In the genomic region with DNA sequence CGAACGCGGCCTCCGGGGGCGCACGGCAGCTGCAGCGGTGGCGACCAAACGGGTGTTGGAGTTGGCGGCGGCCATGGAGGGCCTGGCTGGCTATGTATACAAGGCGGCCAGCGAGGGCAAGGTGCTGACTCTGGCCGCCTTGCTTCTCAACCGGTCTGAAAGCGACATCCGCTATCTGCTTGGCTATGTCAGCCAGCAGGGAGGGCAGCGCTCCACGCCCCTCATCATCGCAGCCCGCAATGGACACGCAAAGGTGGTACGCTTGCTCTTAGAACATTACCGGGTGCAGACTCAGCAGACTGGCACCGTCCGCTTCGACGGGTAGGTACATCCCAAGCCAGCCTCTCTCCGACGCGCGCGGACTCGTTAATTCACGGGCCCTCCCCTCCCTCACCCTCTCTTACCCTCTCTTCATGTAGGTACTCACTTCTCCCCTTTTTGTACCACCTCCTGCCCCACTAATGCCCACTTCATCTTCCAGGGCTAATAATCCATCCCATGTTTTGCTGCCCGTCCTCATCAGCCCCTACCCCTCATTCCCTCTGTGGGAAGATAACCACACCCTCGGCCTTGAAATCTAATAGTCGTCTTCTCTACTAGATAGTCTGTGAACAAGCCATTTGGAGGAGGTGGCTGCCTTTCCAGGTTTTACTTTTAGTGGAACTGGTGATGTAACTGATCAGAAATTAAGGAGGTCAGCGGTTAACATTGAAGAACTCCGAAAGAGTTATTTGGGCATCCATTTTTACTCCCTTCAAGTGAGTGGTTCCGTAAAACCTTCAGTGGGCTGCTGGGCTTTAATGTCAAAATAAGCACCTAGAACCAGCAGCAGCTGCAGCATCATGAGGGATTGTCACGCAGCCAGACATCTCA, we compare ENCODE assay signal across 7 cellular contexts. TPM values are rescaled to one million over a fixed set of nuclear protein-coding genes. Genes with fewer than 3 reads are reported as not detected.
DNase-seq lines count a peak whose midpoint lies in the region; ATAC-seq and TF ChIP-seq lines count a peak whose summit lies in the region.

No MANE protein-coding gene starts in this region.

- CTCF ChIA-PET in PC-9 (lab: Charles Lee) = interaction anchor here (1.0 to 1.6 kb wide), 2 partner anchors 26 kb away, joined by 3 to 6 read pairs; no protein-coding TSS in a partner anchor

- intact Hi-C loops in PC-9 (cut with micrococcal nuclease; ENCODE audit: unreplicated experiment) = loop anchor here (2.0 kb wide), 2 partner anchors 26 to 50 kb away; a partner anchor contains a TSS

- in situ Hi-C loops in brain microvascular endothelial cell (cut with HindIII; ENCODE audit: low pct_ligation_motif_present, low sequenced_read_pairs) = no loop called here

- H3K4me1 ChIP-seq in PC-9 (replicated peaks; ENCODE audit: insufficient read depth) (peaks cover 71% of the 10 kb centered on the region), liver (ENCODE audit: control insufficient read depth in 4 of 4, insufficient read depth in 4 of 4, low read length in 3 of 4) (peaks cover 13 to 63% (median 52%) of the 10 kb centered on the region in 4 donors)

- peak overlapping the region; percentile 97 for H3K27ac ChIP-seq in PC-9
- peak overlapping the region; percentile 84 for H3K27ac ChIP-seq in brain microvascular endothelial cell
- H3K27ac ChIP-seq in liver (ENCODE audit: low read depth in 1 of 2, low read length in 2 of 2) = peak overlapping the region; percentile 98
- peak overlapping the region; percentile 99 for H3K27ac ChIP-seq in temporal lobe (ENCODE audit: low read depth, low read length)

- peak overlapping the region; percentile 55 to 74 for H3K9ac ChIP-seq in liver (ENCODE audit: low read depth in 1 of 2, low read length in 2 of 2)

- H3K9me3 ChIP-seq in PC-9 (ENCODE audit: insufficient read depth, low read depth) (no peaks in the 10 kb centered on the region), liver (ENCODE audit: control insufficient read depth in 4 of 4, low read length in 3 of 4) (no peaks in the 10 kb centered on the region)

- TF ChIP-seq RAD21 in liver (IDR thresholded peaks at IDR 0.05) = peak in 1 of 2 donors; percentile 33

- peak; percentile 59 for ATAC-seq in HG03066 (IDR thresholded peaks at IDR 0.05; ENCODE audit: low read depth, unreplicated experiment)

- H2AFZ ChIP-seq in PC-9 = peak overlapping the region; percentile 98

- peaks cover 15% of the 10 kb centered on the region for H3F3A ChIP-seq in PC-9 (ENCODE audit: insufficient read depth, low read depth)

- H3K79me2 ChIP-seq in PC-9 (ENCODE audit: low read depth) = peaks cover 73% of the 10 kb centered on the region

- POLR2A ChIA-PET in PC-9 (lab: Charles Lee; ENCODE audit: unreplicated experiment) = no interaction called here

- BruUV-seq in PC-9 (replicated peaks; lab: Mats Ljungman, UMichigan) = TSS peak; percentile 37

- 2% methylated on average over 42 of the region's 42 CpGs for WGBS in liver

- H3K4me2 ChIP-seq in PC-9 = peak overlapping the region; percentile 100

- peak overlapping the region; percentile 97 for H3K4me3 ChIP-seq in PC-9
- peak overlapping the region; percentile 82 for H3K4me3 ChIP-seq in brain microvascular endothelial cell (ENCODE audit: low read depth, low read length)
- peak overlapping the region; percentile 89 to 93 (median 92) for H3K4me3 ChIP-seq in liver (ENCODE audit: low read depth in 1 of 3, low read length in 3 of 3)

- DNase-seq in PC-9 = peak; percentile 10 to 44
- peak; percentile 56 for DNase-seq in brain microvascular endothelial cell
- no peak for DNase-seq in stimulated activated CD4-positive, alpha-beta T cell treated with anti-CD3 and anti-CD28 coated beads, Interleukin-1b, Interleukin-23, amount 100 ng/mL, for 48 hours

- H3K27me3 ChIP-seq in PC-9 (ENCODE audit: insufficient read depth, low read depth) = no peaks in the 10 kb centered on the region
- no peaks in the 10 kb centered on the region for H3K27me3 ChIP-seq in brain microvascular endothelial cell (replicated peaks)
- no peaks in the 10 kb centered on the region for H3K27me3 ChIP-seq in liver (ENCODE audit: control insufficient read depth in 4 of 4, insufficient read depth in 4 of 4, low read length in 3 of 4)

- peaks cover 29% of the 10 kb centered on the region for H4K20me1 ChIP-seq in PC-9 (ENCODE audit: insufficient read depth)

- TF ChIP-seq CTCF in GM12873 (IDR thresholded peaks at IDR 0.05; ENCODE audit: insufficient read depth, low read depth, low read length, missing control alignments) (peak; percentile 58), PC-9 (conservative IDR thresholded peaks at IDR 0.05) (no peak; the same call in 1 of the 2 replicates), brain microvascular endothelial cell (IDR thresholded peaks at IDR 0.05; ENCODE audit: low read depth, low read length, missing control alignments) (peak; percentile 60), liver (IDR thresholded peaks at IDR 0.05; ENCODE audit: low read depth, low read length, missing input control) (no peak)

- H3K36me3 ChIP-seq in PC-9 (ENCODE audit: low read depth) (peaks cover 6% of the 10 kb centered on the region; the same call in 1 of the 2 replicates), brain microvascular endothelial cell (replicated peaks) (no peaks in the 10 kb centered on the region), liver (ENCODE audit: control insufficient read depth in 4 of 4, insufficient read depth in 3 of 4, low read depth in 1 of 4, low read length in 3 of 4) (no peaks in the 10 kb centered on the region)

- no peaks in the 10 kb centered on the region for H3K9me2 ChIP-seq in PC-9 (ENCODE audit: insufficient read depth)

TF ChIP-seq in liver, 16 proteins besides CTCF, POLR2A, EP300 and RAD21:
- no peak for TF ChIP-seq RXRA (IDR thresholded peaks at IDR 0.05)
- TF ChIP-seq YY1 (IDR thresholded peaks at IDR 0.05) = no peak
- TF ChIP-seq EGR1 (IDR thresholded peaks at IDR 0.05; ENCODE audit: low read depth in 2 of 2) = no peak
- TF ChIP-seq SP1 (IDR thresholded peaks at IDR 0.05) = no peak
- TF ChIP-seq, protein P1, sequence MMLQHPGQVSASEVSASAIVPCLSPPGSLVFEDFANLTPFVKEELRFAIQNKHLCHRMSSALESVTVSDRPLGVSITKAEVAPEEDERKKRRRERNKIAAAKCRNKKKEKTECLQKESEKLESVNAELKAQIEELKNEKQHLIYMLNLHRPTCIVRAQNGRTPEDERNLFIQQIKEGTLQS (IDR thresholded peaks at IDR 0.05) = no peak
- TF ChIP-seq, protein P2, sequence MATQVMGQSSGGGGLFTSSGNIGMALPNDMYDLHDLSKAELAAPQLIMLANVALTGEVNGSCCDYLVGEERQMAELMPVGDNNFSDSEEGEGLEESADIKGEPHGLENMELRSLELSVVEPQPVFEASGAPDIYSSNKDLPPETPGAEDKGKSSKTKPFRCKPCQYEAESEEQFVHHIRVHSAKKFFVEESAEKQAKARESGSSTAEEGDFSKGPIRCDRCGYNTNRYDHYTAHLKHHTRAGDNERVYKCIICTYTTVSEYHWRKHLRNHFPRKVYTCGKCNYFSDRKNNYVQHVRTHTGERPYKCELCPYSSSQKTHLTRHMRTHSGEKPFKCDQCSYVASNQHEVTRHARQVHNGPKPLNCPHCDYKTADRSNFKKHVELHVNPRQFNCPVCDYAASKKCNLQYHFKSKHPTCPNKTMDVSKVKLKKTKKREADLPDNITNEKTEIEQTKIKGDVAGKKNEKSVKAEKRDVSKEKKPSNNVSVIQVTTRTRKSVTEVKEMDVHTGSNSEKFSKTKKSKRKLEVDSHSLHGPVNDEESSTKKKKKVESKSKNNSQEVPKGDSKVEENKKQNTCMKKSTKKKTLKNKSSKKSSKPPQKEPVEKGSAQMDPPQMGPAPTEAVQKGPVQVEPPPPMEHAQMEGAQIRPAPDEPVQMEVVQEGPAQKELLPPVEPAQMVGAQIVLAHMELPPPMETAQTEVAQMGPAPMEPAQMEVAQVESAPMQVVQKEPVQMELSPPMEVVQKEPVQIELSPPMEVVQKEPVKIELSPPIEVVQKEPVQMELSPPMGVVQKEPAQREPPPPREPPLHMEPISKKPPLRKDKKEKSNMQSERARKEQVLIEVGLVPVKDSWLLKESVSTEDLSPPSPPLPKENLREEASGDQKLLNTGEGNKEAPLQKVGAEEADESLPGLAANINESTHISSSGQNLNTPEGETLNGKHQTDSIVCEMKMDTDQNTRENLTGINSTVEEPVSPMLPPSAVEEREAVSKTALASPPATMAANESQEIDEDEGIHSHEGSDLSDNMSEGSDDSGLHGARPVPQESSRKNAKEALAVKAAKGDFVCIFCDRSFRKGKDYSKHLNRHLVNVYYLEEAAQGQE (IDR thresholded peaks at IDR 0.05) = no peak
- no peak for TF ChIP-seq TAF1 (conservative IDR thresholded peaks at IDR 0.05)
- no peak for TF ChIP-seq NR2F2 (IDR thresholded peaks at IDR 0.05)
- TF ChIP-seq HNF4A (conservative IDR thresholded peaks at IDR 0.05) = no peak
- TF ChIP-seq GABPA (IDR thresholded peaks at IDR 0.05 in 1 of 2, conservative IDR thresholded peaks at IDR 0.05 in 1 of 2) = no peak
- no peak for TF ChIP-seq HNF4G (IDR thresholded peaks at IDR 0.05)
- no peak for TF ChIP-seq JUND (IDR thresholded peaks at IDR 0.05)
- TF ChIP-seq, protein P3, sequence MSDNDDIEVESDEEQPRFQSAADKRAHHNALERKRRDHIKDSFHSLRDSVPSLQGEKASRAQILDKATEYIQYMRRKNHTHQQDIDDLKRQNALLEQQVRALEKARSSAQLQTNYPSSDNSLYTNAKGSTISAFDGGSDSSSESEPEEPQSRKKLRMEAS (IDR thresholded peaks at IDR 0.05) = no peak
- TF ChIP-seq FOXA1 (IDR thresholded peaks at IDR 0.05) = no peak
- TF ChIP-seq, protein P4, sequence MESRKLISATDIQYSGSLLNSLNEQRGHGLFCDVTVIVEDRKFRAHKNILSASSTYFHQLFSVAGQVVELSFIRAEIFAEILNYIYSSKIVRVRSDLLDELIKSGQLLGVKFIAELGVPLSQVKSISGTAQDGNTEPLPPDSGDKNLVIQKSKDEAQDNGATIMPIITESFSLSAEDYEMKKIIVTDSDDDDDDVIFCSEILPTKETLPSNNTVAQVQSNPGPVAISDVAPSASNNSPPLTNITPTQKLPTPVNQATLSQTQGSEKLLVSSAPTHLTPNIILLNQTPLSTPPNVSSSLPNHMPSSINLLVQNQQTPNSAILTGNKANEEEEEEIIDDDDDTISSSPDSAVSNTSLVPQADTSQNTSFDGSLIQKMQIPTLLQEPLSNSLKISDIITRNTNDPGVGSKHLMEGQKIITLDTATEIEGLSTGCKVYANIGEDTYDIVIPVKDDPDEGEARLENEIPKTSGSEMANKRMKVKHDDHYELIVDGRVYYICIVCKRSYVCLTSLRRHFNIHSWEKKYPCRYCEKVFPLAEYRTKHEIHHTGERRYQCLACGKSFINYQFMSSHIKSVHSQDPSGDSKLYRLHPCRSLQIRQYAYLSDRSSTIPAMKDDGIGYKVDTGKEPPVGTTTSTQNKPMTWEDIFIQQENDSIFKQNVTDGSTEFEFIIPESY (IDR thresholded peaks at IDR 0.05) = no peak
- no peak for TF ChIP-seq FOXA2 (IDR thresholded peaks at IDR 0.05)
TF ChIP-seq in liver: peak in this region for 0.

RNA-seq across cellular contexts. Expression of a gene that starts 1.0 kb away (rescaled TPM):
- total RNA-seq in PC-9 (2021) = 26.3 and 31.6 TPM in 2 replicates
- 10 to 100 TPM; 27.7 to 39.5 TPM for total RNA-seq in liver
- polyA plus RNA-seq in liver = 1 to 10 TPM; 6.2 to 8.0 TPM
- total RNA-seq in temporal lobe = 143 TPM

RNA-seq across cellular contexts. Expression of a gene that starts 49.1 kb away (rescaled TPM):
- 38.5 and 48.7 TPM in 2 replicates for total RNA-seq in PC-9 (2021)
- total RNA-seq in liver = 10 to 100 TPM; 17.4 to 21.2 TPM
- 10 to 100 TPM in 1 of 2 donors, 1 to 10 TPM in 1; 7.2 to 13.3 TPM for polyA plus RNA-seq in liver
- 2.7 TPM for total RNA-seq in temporal lobe

Comparison
In these comparisons a context has a peak if more than half of its experiments do, and no peak if none do; other contexts are left out.
1. CTCF ChIP-seq: peak in GM12873 (single experiment) and brain microvascular endothelial cell (single experiment); none in PC-9 (single experiment) and liver (single experiment).
2. Peak in every context shown above with its lines, with median percentiles within 50 percentile points of each other: H3K27ac ChIP-seq and H3K4me3 ChIP-seq.